1 cellular context compared by ENCODE assay signal in genomic region chr22:35257002-35257320, GRCh38.
TF ChIP-seq lines count a peak whose summit lies in the region.

No MANE protein-coding gene starts in this region.

TF ChIP-seq in IMR-90, 13 proteins besides CTCF, POLR2A, EP300 and RAD21 (continued from another document):
- no peak for TF ChIP-seq CEBPB (IDR thresholded peaks at IDR 0.05; ENCODE audit: low read depth, low read length)
- no peak for TF ChIP-seq RCOR1 (IDR thresholded peaks at IDR 0.05; ENCODE audit: insufficient replicate concordance, low read length)
- no peak for TF ChIP-seq USF2 (IDR thresholded peaks at IDR 0.05; ENCODE audit: low read depth, low read length)
- no peak for TF ChIP-seq FOS (IDR thresholded peaks at IDR 0.05; ENCODE audit: low read depth, low read length)
